10 cellular contexts compared by ENCODE assay signal in the genomic region with DNA sequence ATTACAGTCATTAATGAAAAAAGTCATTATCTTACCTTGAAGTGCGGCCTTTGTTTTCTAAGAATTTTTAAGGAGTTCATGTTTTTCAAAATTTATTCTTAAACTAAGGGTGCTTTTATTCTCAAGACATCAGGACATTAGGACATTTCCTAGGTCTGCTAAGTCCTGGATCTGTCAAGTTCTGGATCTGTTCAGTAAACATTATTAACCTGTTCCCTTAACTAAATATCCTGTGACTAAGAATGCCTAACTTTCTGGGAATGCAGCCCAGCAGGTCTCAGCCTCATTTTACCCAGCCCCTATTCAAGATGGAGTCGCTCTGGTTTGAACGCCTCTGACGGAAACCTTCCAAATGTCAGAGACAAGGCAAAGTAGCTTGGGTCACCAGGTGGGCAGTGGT.
"Had no signal": no experiment of that assay in that cellular context is flagged by ENCODE, and none has a peak within 500 bp of the region (broad histone marks: within the 10 kb centered on the region; RNA-seq: fewer than 3 reads in every experiment).

No MANE protein-coding gene starts in this region.

- H3K4me1 Mint-ChIP-seq: H9 had no signal

- FAIRE-seq: H1, H54 had no signal

- H3K4me3 ChIP-seq: GM23248, HAP-1 had no signal

- H3K36me3 ChIP-seq: HAP-1 had no signal

- H3K4me1 ChIP-seq: HAP-1 had no signal

- H3K9me3 Mint-ChIP-seq: H9, HFFc6 had no signal

- H3K27ac ChIP-seq: GM23248 had no signal

- H3K9ac ChIP-seq: GM23248 had no signal

- H3K9me3 ChIP-seq: HAP-1 had no signal

- H3K27ac Mint-ChIP-seq: H9, HFFc6 had no signal

- ATAC-seq: HCT116 had no signal

- H2AFZ ChIP-seq: GM23248 had no signal

- DNase-seq: GM23248, GOT3, H7, H9, HCEC 1CT, HFFc6 had no signal

- H3K4me3 Mint-ChIP-seq: H9, HFFc6 had no signal
